In the genomic region with DNA sequence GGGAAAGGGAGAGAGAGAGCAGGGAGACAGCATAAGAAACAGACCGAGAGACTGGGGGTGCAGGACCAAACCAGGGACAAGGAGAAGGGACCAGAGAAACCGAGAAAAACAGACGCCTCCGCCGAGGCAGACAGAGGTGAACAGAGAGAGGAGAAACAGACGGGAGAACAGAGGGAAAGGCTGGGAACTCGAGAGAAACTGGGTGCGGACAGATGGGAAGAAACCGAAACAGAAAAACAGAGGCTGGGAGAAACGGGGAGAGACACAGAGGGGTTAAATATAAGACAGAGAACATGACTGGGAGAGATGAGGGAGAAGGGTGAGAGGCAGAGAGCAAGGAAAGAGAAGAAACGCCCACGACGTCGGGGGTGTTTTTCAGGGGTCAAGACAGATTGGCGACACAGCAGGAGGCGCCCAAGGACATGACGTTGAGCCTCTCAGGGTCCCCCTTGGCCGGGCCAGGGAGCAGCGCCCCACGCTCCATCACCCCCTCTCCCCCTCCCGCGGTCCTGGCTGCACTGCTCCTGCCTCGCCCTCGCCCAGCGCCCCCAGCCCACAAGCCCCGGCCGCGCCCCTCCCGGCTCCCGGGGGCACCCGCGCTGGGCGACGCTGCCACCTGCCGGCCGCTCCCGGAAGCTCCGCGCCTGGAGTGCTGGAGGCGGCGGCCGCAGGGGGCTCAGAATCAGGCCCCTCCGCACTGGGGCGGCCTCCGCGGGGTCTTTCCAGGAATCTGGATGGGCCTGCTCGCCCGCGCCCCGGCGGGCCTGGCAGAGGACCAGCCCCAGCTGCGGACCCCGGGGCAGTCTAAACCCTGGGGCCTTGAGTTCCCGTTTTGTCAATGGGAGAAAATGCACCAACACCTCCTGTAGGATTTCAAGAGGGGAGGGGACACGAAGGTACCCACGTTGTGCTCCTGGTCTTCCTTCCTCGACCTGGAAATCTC, we compare ENCODE assay signal across 8 cellular contexts.
DNase-seq lines count a peak whose midpoint lies in the region; ATAC-seq and TF ChIP-seq lines count a peak whose summit lies in the region.

No MANE protein-coding gene starts in this region.

- peaks cover 21% of the 10 kb centered on the region for H3K27me3 Mint-ChIP-seq in nephron (ENCODE audit: low read depth)

- no peak for TF ChIP-seq CTCF in fibroblast of mammary gland (conservative IDR thresholded peaks at IDR 0.05; ENCODE audit: control insufficient read depth, insufficient read depth, low read depth, low read length)
- peak; percentile 93 to 99 (median 97) for TF ChIP-seq CTCF in nephron (IDR thresholded peaks at IDR 0.05; ENCODE audit: unreplicated experiment in 3 of 3)

- peak overlapping the region; percentile 83 to 86 (median 84) for H3K4me3 Mint-ChIP-seq in nephron

- no peak for ATAC-seq in HG02623 (IDR thresholded peaks at IDR 0.05; ENCODE audit: unreplicated experiment)

- DNase-seq in DMS 273 (lab: John Stamatoyannopoulos, UW; ENCODE audit: unreplicated experiment) (peak; percentile 82), DMS 273 treated with DMSO at 0.1 percent for 48 hours (lab: John Stamatoyannopoulos, UW) (no peak), NCI-H82 (lab: John Stamatoyannopoulos, UW) (peak; percentile 64), fibroblast of mammary gland (ENCODE audit: low read depth) (peak; percentile 67), substantia nigra (lab: John Stamatoyannopoulos, UW) (peak in 26 of 49 donors; percentile 10 to 85 (median 30))
- peak; percentile 73 to 74 for DNase-seq in activated T-cell treated with anti-CD3 and anti-CD28 coated beads, Interleukin-2, amount 50 U/mL, for 48 hours

- H3K27ac ChIP-seq in substantia nigra (ENCODE audit: low read depth, low read length, poor library complexity, severe bottlenecking), result no peak overlapping the region

- H3K27ac Mint-ChIP-seq in nephron, result peak overlapping the region; percentile 90 to 99 (median 97)

- peaks cover 54% of the 10 kb centered on the region for H3K4me1 Mint-ChIP-seq in nephron

- peak overlapping the region; percentile 53 for H3K4me3 ChIP-seq in fibroblast of mammary gland (ENCODE audit: control insufficient read depth, low read depth, low read length)

- no peaks in the 10 kb centered on the region for H3K9me3 Mint-ChIP-seq in nephron

- no peaks in the 10 kb centered on the region for H3K36me3 Mint-ChIP-seq in nephron (ENCODE audit: low read depth)
